ENCODE assay signal across 8 cellular contexts in the genomic region with DNA sequence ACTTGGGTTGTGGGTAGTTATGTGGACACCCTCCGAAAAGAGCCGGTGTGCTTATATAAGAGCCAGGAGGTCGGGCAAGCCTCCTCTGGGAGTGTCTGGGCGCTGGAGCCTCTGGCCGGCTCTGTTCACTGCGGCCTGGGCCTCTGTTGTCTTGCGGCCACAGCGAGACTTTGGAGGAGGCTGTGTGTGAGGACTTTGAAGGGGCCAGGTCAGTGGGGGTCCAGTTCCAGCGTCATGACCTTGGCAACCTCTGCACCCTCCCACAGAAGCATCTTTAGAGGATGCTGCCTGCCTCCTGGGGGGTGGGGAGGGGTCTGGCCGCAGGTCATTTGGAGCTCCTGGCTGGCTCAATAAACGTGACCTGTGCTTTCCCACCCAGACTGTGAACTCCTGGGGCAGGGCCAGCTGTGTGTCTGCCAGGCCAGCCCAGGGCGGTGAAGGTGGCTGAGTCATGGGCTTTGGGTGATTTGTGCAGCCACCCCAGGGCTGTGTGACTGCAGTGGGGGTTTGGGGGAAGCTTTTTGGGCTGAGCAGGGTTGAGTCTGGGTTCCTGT. TPM values are rescaled to one million over a fixed set of nuclear protein-coding genes. Genes with fewer than 3 reads are reported as not detected.
A peak's percentile ranks its signal among the peaks of the same experiment; 100 is the strongest.
DNase-seq lines count a peak whose midpoint lies in the region; ATAC-seq, FAIRE-seq and TF ChIP-seq lines count a peak whose summit lies in the region.

No MANE protein-coding gene starts in this region.

- H3K4me1 Mint-ChIP-seq in astrocyte (ENCODE audit: low read depth, unreplicated experiment) (peaks cover 18% of the 10 kb centered on the region), memory B cell (peaks cover 38% of the 10 kb centered on the region)

- H3K27ac ChIP-seq in A549 (peak overlapping the region; percentile 96 to 98), astrocyte (ENCODE audit: low read depth, low read length) (no peak overlapping the region)

- TF ChIP-seq CTCF in A549 (IDR thresholded peaks at IDR 0.05) (no peak), astrocyte (IDR thresholded peaks at IDR 0.05; ENCODE audit: insufficient read depth, low read depth, low read length) (no peak)

- DNase-seq in A549 (ENCODE audit: low read depth in 1 of 2, low spot score in 1 of 2), result peak; percentile 49 to 74
- peak; percentile 76 for DNase-seq in HK-2 (ENCODE audit: unreplicated experiment)
- peak; percentile 38 for DNase-seq in astrocyte (ENCODE audit: low read depth)
- no peak for DNase-seq in memory B cell (ENCODE audit: low spot score in 2 of 2)
- DNase-seq in activated effector memory CD4-positive, alpha-beta T cell treated with anti-CD3 and anti-CD28 coated beads, Interleukin-2, amount 50 U/mL, for 16 hours, result no peak
- DNase-seq in CD1c-positive myeloid dendritic cell (ENCODE audit: extremely low spot score), result no peak

- H3K36me3 Mint-ChIP-seq in astrocyte (ENCODE audit: low read depth, unreplicated experiment), result peaks cover 2% of the 10 kb centered on the region
- no peaks in the 10 kb centered on the region for H3K36me3 Mint-ChIP-seq in memory B cell

- H3K4me1 ChIP-seq in A549 (peaks cover 41% of the 10 kb centered on the region), astrocyte (ENCODE audit: insufficient read depth, low read length) (peaks cover 31% of the 10 kb centered on the region)

- H3K9me3 ChIP-seq in A549 (no peaks in the 10 kb centered on the region), astrocyte (ENCODE audit: insufficient read depth, low read depth, low read length) (no peaks in the 10 kb centered on the region)

- 19% methylated on average over 11 of the region's 12 CpGs for WGBS in A549 (ENCODE audit: missing lambda C conversion rate)

- H3K79me2 ChIP-seq in astrocyte (ENCODE audit: insufficient read depth, low read length), result peaks cover 5% of the 10 kb centered on the region

- peaks cover 4% of the 10 kb centered on the region for H3K27me3 Mint-ChIP-seq in astrocyte (ENCODE audit: low read depth, unreplicated experiment)
- H3K27me3 Mint-ChIP-seq in memory B cell, result no peaks in the 10 kb centered on the region

- H3K4me3 ChIP-seq in A549 (peak overlapping the region; percentile 97), astrocyte (ENCODE audit: insufficient read depth, low read depth, low read length) (peak overlapping the region; percentile 79)

- TF ChIP-seq EP300 in A549 (IDR thresholded peaks at IDR 0.05), result no peak

- 0 out of 2 replicates have a peak, but pooled peaks have one; percentile 9 for TF ChIP-seq POLR2A in A549 (IDR thresholded peaks at IDR 0.05; ENCODE audit: low read length)

- H3K27ac Mint-ChIP-seq in astrocyte (ENCODE audit: unreplicated experiment) (peak overlapping the region; percentile 95), memory B cell (peak overlapping the region; percentile 86)

- CTCF ChIA-PET in A549 (lab: Yijun Ruan, JAX), result interaction anchor here (0.8 to 2.2 kb wide), 6 partner anchors 10 to 84 kb away, joined by 3 to 7 read pairs (median 4); no protein-coding TSS in a partner anchor

- H3K36me3 ChIP-seq in astrocyte (ENCODE audit: insufficient read depth, low read length), result no peaks in the 10 kb centered on the region

- peak overlapping the region; percentile 99 for H3K4me2 ChIP-seq in A549
- H3K4me2 ChIP-seq in astrocyte (ENCODE audit: low read length), result peak overlapping the region; percentile 92

- no peak for TF ChIP-seq RAD21 in A549 (conservative IDR thresholded peaks at IDR 0.05 in 1 of 2, IDR thresholded peaks at IDR 0.05 in 1 of 2)

- no peak overlapping the region for H2AFZ ChIP-seq in astrocyte (ENCODE audit: low read depth, low read length)

- POLR2A ChIA-PET in A549 (lab: Yijun Ruan, JAX), result interaction anchor here (0.6 to 1.0 kb wide), 3 partner anchors 20 to 84 kb away, joined by 3 to 5 read pairs (median 3); a partner anchor contains a TSS

- H3K9me3 Mint-ChIP-seq in astrocyte (ENCODE audit: unreplicated experiment) (no peaks in the 10 kb centered on the region), memory B cell (no peaks in the 10 kb centered on the region)

- ATAC-seq in A549 (peak; percentile 28 to 50; a peak in 3 of 6 replicates), memory B cell (ENCODE audit: low read depth) (no peak), GM18870 (IDR thresholded peaks at IDR 0.05; ENCODE audit: unreplicated experiment) (no peak), HG02981 (IDR thresholded peaks at IDR 0.05; ENCODE audit: unreplicated experiment) (no peak)

- H3K9ac ChIP-seq in astrocyte (ENCODE audit: low read length), result peak overlapping the region; percentile 86

- H3K4me3 Mint-ChIP-seq in astrocyte (ENCODE audit: unreplicated experiment) (peak overlapping the region; percentile 96), memory B cell (peak overlapping the region; percentile 90)

- H3K27me3 ChIP-seq in astrocyte (ENCODE audit: insufficient read depth, low read length), result peaks cover 4% of the 10 kb centered on the region

- peaks cover 26% of the 10 kb centered on the region for H4K20me1 ChIP-seq in astrocyte (ENCODE audit: insufficient read depth, low read length)

- FAIRE-seq in A549 (lab: Jason Lieb, UNC) (no peak), astrocyte (lab: Jason Lieb, UNC) (no peak)

TF ChIP-seq in A549, 52 proteins besides CTCF, POLR2A, EP300 and RAD21:
- TF ChIP-seq, protein P1, sequence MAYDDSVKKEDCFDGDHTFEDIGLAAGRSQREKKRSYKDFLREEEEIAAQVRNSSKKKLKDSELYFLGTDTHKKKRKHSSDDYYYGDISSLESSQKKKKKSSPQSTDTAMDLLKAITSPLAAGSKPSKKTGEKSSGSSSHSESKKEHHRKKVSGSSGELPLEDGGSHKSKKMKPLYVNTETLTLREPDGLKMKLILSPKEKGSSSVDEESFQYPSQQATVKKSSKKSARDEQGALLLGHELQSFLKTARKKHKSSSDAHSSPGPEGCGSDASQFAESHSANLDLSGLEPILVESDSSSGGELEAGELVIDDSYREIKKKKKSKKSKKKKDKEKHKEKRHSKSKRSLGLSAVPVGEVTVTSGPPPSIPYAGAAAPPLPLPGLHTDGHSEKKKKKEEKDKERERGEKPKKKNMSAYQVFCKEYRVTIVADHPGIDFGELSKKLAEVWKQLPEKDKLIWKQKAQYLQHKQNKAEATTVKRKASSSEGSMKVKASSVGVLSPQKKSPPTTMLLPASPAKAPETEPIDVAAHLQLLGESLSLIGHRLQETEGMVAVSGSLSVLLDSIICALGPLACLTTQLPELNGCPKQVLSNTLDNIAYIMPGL (CRISPR knock-in tag; IDR thresholded peaks at IDR 0.05; ENCODE audit: borderline replicate concordance), result no peak
- peak; percentile 20 for TF ChIP-seq MAFK (IDR thresholded peaks at IDR 0.05; ENCODE audit: partially characterized antibody)
- TF ChIP-seq CHD4 (IDR thresholded peaks at IDR 0.05; ENCODE audit: borderline replicate concordance), result no peak
- TF ChIP-seq FOSL2 (IDR thresholded peaks at IDR 0.05), result no peak
- TF ChIP-seq FOSL2 (CRISPR knock-in tag; IDR thresholded peaks at IDR 0.05), result peak; percentile 55; the same call in 1 of the 2 replicates
- TF ChIP-seq BHLHE40 (IDR thresholded peaks at IDR 0.05; ENCODE audit: low read depth, low read length), result 0 out of 2 replicates have a peak, but pooled peaks have one; percentile 11

RNA-seq across cellular contexts. Expression of a gene that starts 1.2 kb away (rescaled TPM):
- polyA plus RNA-seq in A549 (2011; rRNA removed) (11.2 and 13.3 TPM in 2 replicates), A549 (2017; fragmentation: RNase III; extraction: RNeasy Plus Mini Kit Qiagen cat#74134 plus additional on column Dnase treatment) (23.3 to 34.7 TPM (median 29.8 TPM) in 3 replicates)
- polyA plus RNA-seq in A549 (2012; cell fraction: cytosol; rRNA removed), result 32.7 and 37.6 TPM in 2 replicates
- polyA plus RNA-seq in A549 (2012; cell fraction: nucleus; rRNA removed), result 84.7 and 87.9 TPM in 2 replicates
- 14.4 and 20.1 TPM in 2 replicates for polyA minus RNA-seq in A549 (2011; rRNA and poly(A)+ RNA removed)
- 52.4 and 53.1 TPM in 2 replicates for total RNA-seq in astrocyte

RNA-seq across cellular contexts. Expression of a gene that starts 14.8 kb away (rescaled TPM):
- polyA plus RNA-seq in A549 (2011; rRNA removed), result 0.13 and 0.19 TPM in 2 replicates
- polyA plus RNA-seq in A549 (2012; cell fraction: cytosol; rRNA removed), result 1.0 and 1.4 TPM in 2 replicates
- polyA plus RNA-seq in A549 (2012; cell fraction: nucleus; rRNA removed), result 1.4 and 2.2 TPM in 2 replicates
- polyA plus RNA-seq in A549 (2017; fragmentation: RNase III; extraction: RNeasy Plus Mini Kit Qiagen cat#74134 plus additional on column Dnase treatment), result 0.92 to 1.4 TPM (median 1.3 TPM) in 3 replicates
- polyA minus RNA-seq in A549 (2011; rRNA and poly(A)+ RNA removed), result 0.15 TPM in 1 of 2 replicates, not detected in the other
- 0.52 and 0.60 TPM in 2 replicates for total RNA-seq in astrocyte

RNA-seq across cellular contexts. Expression of a gene that starts 15.1 kb away (rescaled TPM):
- polyA plus RNA-seq in A549 (2011; rRNA removed) (12.3 and 13.8 TPM in 2 replicates), A549 (2017; fragmentation: RNase III; extraction: RNeasy Plus Mini Kit Qiagen cat#74134 plus additional on column Dnase treatment) (16.1 to 18.8 TPM (median 16.5 TPM) in 3 replicates)
- polyA plus RNA-seq in A549 (2012; cell fraction: cytosol; rRNA removed), result 29.6 and 43.7 TPM in 2 replicates
- polyA plus RNA-seq in A549 (2012; cell fraction: nucleus; rRNA removed), result 24.2 and 35.7 TPM in 2 replicates
- 10.3 and 14.7 TPM in 2 replicates for polyA minus RNA-seq in A549 (2011; rRNA and poly(A)+ RNA removed)
- total RNA-seq in astrocyte, result 15.7 and 18.3 TPM in 2 replicates

RNA-seq across cellular contexts. Expression of a gene that starts 15.7 kb away (rescaled TPM):
- polyA plus RNA-seq in A549 (2011; rRNA removed), result 0.54 and 0.98 TPM in 2 replicates
- polyA plus RNA-seq in A549 (2012; cell fraction: cytosol; rRNA removed), result 0.44 and 0.76 TPM in 2 replicates
- 2.1 and 2.3 TPM in 2 replicates for polyA plus RNA-seq in A549 (2012; cell fraction: nucleus; rRNA removed)
- polyA plus RNA-seq in A549 (2017; fragmentation: RNase III; extraction: RNeasy Plus Mini Kit Qiagen cat#74134 plus additional on column Dnase treatment), result 0.83 to 1.5 TPM (median 1.2 TPM) in 3 replicates
- polyA minus RNA-seq in A549 (2011; rRNA and poly(A)+ RNA removed), result 1.2 and 2.0 TPM in 2 replicates
- total RNA-seq in astrocyte, result 2.8 and 3.6 TPM in 2 replicates

RNA-seq across cellular contexts. Expression of a gene that starts 20.0 kb away (rescaled TPM):
- 0.14 TPM in 1 of 2 replicates, not detected in the other for polyA plus RNA-seq in A549 (2011; rRNA removed)
- 1.6 and 2.3 TPM in 2 replicates for polyA plus RNA-seq in A549 (2012; cell fraction: cytosol; rRNA removed)
- polyA plus RNA-seq in A549 (2012; cell fraction: nucleus; rRNA removed), result 1.1 and 2.2 TPM in 2 replicates
- polyA plus RNA-seq in A549 (2017; fragmentation: RNase III; extraction: RNeasy Plus Mini Kit Qiagen cat#74134 plus additional on column Dnase treatment), result 0.49 to 0.60 TPM (median 0.56 TPM) in 3 replicates
- polyA minus RNA-seq in A549 (2011; rRNA and poly(A)+ RNA removed), result not detected in 2 replicates
- 0.34 TPM in 1 of 2 replicates, not detected in the other for total RNA-seq in astrocyte

Comparison
In these comparisons a context has a peak if more than half of its experiments do, and no peak if none do; other contexts are left out.
1. ATAC-seq: peak in A549 (2 of 2); none in memory B cell (single experiment), GM18870 (single experiment) and HG02981 (single experiment).
2. DNase-seq: peak in A549 (2 of 2), HK-2 (single experiment) and astrocyte (single experiment); none in memory B cell (0 of 2), activated effector memory CD4-positive, alpha-beta T cell treated with anti-CD3 and anti-CD28 coated beads, Interleukin-2, amount 50 U/mL, for 16 hours (single experiment) and CD1c-positive myeloid dendritic cell (single experiment).